ENCODE assay signal across 9 cellular contexts in the genomic region with DNA sequence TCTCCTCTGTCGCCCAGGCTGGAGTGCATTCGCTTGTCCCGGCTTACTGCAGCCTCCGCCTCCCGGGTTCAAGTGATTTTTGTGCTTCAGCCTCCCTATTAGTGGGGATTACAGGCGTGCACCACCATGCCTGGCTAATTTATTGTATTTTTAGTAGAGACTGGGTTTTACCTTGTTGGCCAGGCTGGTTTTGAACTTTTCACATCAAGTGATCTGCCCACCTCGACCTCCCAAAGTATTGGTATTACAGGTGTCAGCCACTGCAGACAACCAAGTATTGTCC. TPM values are rescaled to one million over a fixed set of nuclear protein-coding genes. Genes with fewer than 3 reads are reported as not detected.
DNase-seq lines count a peak whose midpoint lies in the region; ATAC-seq and TF ChIP-seq lines count a peak whose summit lies in the region.
"Had no signal": no experiment of that assay in that cellular context is flagged by ENCODE, and none has a peak within 500 bp of the region (broad histone marks: within the 10 kb centered on the region; RNA-seq: fewer than 3 reads in every experiment).

No MANE protein-coding gene starts in this region.

- no peak for DNase-seq in CD4-positive, CD25-positive, alpha-beta regulatory T cell
- DNase-seq in endothelial cell (ENCODE audit: low spot score) (no peak), NCI-H2171 (lab: John Stamatoyannopoulos, UW) (no peak), hypothalamus (lab: John Stamatoyannopoulos, UW) (no peak), NCI-H1105 (lab: John Stamatoyannopoulos, UW) (no peak)
- DNase-seq: NCI-H2107 had no signal

- H3K4me1 Mint-ChIP-seq in CD4-positive, CD25-positive, alpha-beta regulatory T cell = peaks cover 24 to 68% (median 53%) of the 10 kb centered on the region in 4 donors
- H3K4me1 Mint-ChIP-seq in endothelial cell (ENCODE audit: unreplicated experiment) = peaks cover 34% of the 10 kb centered on the region

- peak overlapping the region; percentile 95 to 100 (median 98) for H3K4me3 Mint-ChIP-seq in CD4-positive, CD25-positive, alpha-beta regulatory T cell
- peak overlapping the region; percentile 97 for H3K4me3 Mint-ChIP-seq in endothelial cell (ENCODE audit: unreplicated experiment)

- TF ChIP-seq CTCF in OCI-LY3 (IDR thresholded peaks at IDR 0.05; ENCODE audit: low read depth, low read length) (no peak), endothelial cell (IDR thresholded peaks at IDR 0.05; ENCODE audit: unreplicated experiment) (no peak)

- H4K20me1 ChIP-seq in OCI-LY3 (ENCODE audit: insufficient read depth, low read length) = peaks cover 11% of the 10 kb centered on the region; the same call in 1 of the 2 replicates

- H3K79me2 ChIP-seq in OCI-LY3 (ENCODE audit: low read length) = peaks cover 53% of the 10 kb centered on the region

- peaks cover 28% of the 10 kb centered on the region for H3K36me3 Mint-ChIP-seq in CD4-positive, CD25-positive, alpha-beta regulatory T cell
- peaks cover 21% of the 10 kb centered on the region for H3K36me3 Mint-ChIP-seq in endothelial cell (ENCODE audit: low read depth, unreplicated experiment)

- peaks cover 37% of the 10 kb centered on the region for H3K4me1 ChIP-seq in CD4-positive, CD25-positive, alpha-beta regulatory T cell (ENCODE audit: control insufficient read depth, insufficient read depth, low read length, poor library complexity, severe bottlenecking)
- H3K4me1 ChIP-seq in OCI-LY3 (ENCODE audit: low read length) (peaks cover 20% of the 10 kb centered on the region), neuron (ENCODE audit: insufficient read depth, low read length) (peaks cover 17% of the 10 kb centered on the region)

- H3K27ac Mint-ChIP-seq in CD4-positive, CD25-positive, alpha-beta regulatory T cell = peak overlapping the region; percentile 98 to 99 (median 99)
- peak overlapping the region; percentile 99 for H3K27ac Mint-ChIP-seq in endothelial cell (ENCODE audit: unreplicated experiment)

- H3K9me3 ChIP-seq in CD4-positive, CD25-positive, alpha-beta regulatory T cell (ENCODE audit: control insufficient read depth in 2 of 2, low read length in 2 of 2) = no peaks in the 10 kb centered on the region
- H3K9me3 ChIP-seq in OCI-LY3 (ENCODE audit: insufficient read depth, low read length) (no peaks in the 10 kb centered on the region), neuron (ENCODE audit: low read length) (no peaks in the 10 kb centered on the region)

- H3K4me3 ChIP-seq in CD4-positive, CD25-positive, alpha-beta regulatory T cell (ENCODE audit: low read depth, low read length) = peak overlapping the region; percentile 99
- H3K4me3 ChIP-seq in OCI-LY3 (ENCODE audit: low read length) (peak overlapping the region; percentile 88), neuron (ENCODE audit: low read length) (peak overlapping the region; percentile 85)

- H3K9me3 Mint-ChIP-seq in CD4-positive, CD25-positive, alpha-beta regulatory T cell = no peaks in the 10 kb centered on the region
- no peaks in the 10 kb centered on the region for H3K9me3 Mint-ChIP-seq in endothelial cell (ENCODE audit: unreplicated experiment)

- H3K9ac ChIP-seq in OCI-LY3 (ENCODE audit: low read length) = peak overlapping the region; percentile 99

- H2AFZ ChIP-seq in OCI-LY3 (ENCODE audit: low read depth, low read length) = no peak overlapping the region
- no peak overlapping the region for H2AFZ ChIP-seq in neuron (ENCODE audit: low read depth, low read length)

- no peak for ATAC-seq in CD4-positive, CD25-positive, alpha-beta regulatory T cell (ENCODE audit: low read depth in 2 of 2)
- no peak for ATAC-seq in HG03095 (IDR thresholded peaks at IDR 0.05; ENCODE audit: unreplicated experiment)

- peak overlapping the region; percentile 96 for H3K27ac ChIP-seq in CD4-positive, CD25-positive, alpha-beta regulatory T cell (ENCODE audit: insufficient read depth, low read length, poor library complexity, severe bottlenecking)
- peak overlapping the region; percentile 85 for H3K27ac ChIP-seq in OCI-LY3 (ENCODE audit: low read length)

- peaks cover 12% of the 10 kb centered on the region for H3K27me3 Mint-ChIP-seq in CD4-positive, CD25-positive, alpha-beta regulatory T cell
- H3K27me3 Mint-ChIP-seq in endothelial cell (ENCODE audit: unreplicated experiment) = peaks cover 12% of the 10 kb centered on the region

- H3K36me3 ChIP-seq in CD4-positive, CD25-positive, alpha-beta regulatory T cell (ENCODE audit: control insufficient read depth, insufficient read depth, low read length) = peaks cover 37% of the 10 kb centered on the region
- H3K36me3 ChIP-seq in OCI-LY3 (replicated peaks; ENCODE audit: low read depth, low read length) (peaks cover 44% of the 10 kb centered on the region), neuron (ENCODE audit: insufficient read depth, low read length) (peaks cover 45% of the 10 kb centered on the region)

- H3K27me3 ChIP-seq in CD4-positive, CD25-positive, alpha-beta regulatory T cell (ENCODE audit: control insufficient read depth, insufficient read depth, low read length) = no peaks in the 10 kb centered on the region
- H3K27me3 ChIP-seq in OCI-LY3 (ENCODE audit: low read depth, low read length) (no peaks in the 10 kb centered on the region), neuron (ENCODE audit: insufficient read depth, low read length) (no peaks in the 10 kb centered on the region)

- peak overlapping the region; percentile 84 for H3K4me2 ChIP-seq in OCI-LY3 (ENCODE audit: low read length)

RNA-seq across cellular contexts. Expression of a gene that starts 1.1 kb away (rescaled TPM):
- total RNA-seq in CD4-positive, CD25-positive, alpha-beta regulatory T cell = 1,249 TPM
- polyA plus RNA-seq in CD4-positive, CD25-positive, alpha-beta regulatory T cell = 1,000 to 10,000 TPM; 2,308 to 3,459 (median 2,918) TPM
- 1,292 TPM for total RNA-seq in endothelial cell (ENCODE audit: unreplicated experiment)

RNA-seq across cellular contexts. Expression of a gene that starts 1.5 kb away (rescaled TPM):
- 10.6 TPM for total RNA-seq in CD4-positive, CD25-positive, alpha-beta regulatory T cell
- polyA plus RNA-seq in CD4-positive, CD25-positive, alpha-beta regulatory T cell = 1 to 10 TPM; 1.6 to 3.9 (median 1.9) TPM
- 20.2 TPM for total RNA-seq in endothelial cell (ENCODE audit: unreplicated experiment)

RNA-seq across cellular contexts. Expression of a gene that starts 35.4 kb away (rescaled TPM):
- 21.3 TPM for total RNA-seq in CD4-positive, CD25-positive, alpha-beta regulatory T cell
- polyA plus RNA-seq in CD4-positive, CD25-positive, alpha-beta regulatory T cell = 10 to 100 TPM; 13.8 to 16.1 (median 15.1) TPM
- total RNA-seq in endothelial cell (ENCODE audit: unreplicated experiment) = 22.9 TPM
